Comparison of ENCODE assay signal across 1 cellular context in the genomic region with DNA sequence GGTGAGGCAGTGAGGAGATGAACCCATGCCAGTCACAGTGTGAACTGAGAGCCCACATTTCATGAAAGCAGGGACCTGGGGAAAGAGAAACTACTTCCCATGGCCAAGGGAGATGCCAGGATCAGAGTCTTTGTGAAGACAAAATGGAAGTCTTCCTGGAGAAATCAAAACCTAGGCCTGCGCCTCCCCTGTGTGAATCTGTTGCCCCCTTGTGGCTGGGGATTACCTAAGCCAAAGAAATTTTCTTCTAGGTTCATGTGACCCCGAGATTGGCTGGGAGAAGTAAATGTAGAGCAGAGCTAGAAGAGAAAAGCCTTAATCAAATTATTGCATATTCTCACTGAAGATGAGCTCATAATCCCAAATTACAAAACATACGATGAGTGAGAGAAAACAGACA.
TF ChIP-seq lines count a peak whose summit lies in the region.

No MANE protein-coding gene starts in this region.

TF ChIP-seq in SK-N-SH treated with all-trans-retinoic acid at 6 μM for 48 hours, 23 proteins besides CTCF, POLR2A, EP300 and RAD21 (continued from another document):
- TF ChIP-seq, protein P1, sequence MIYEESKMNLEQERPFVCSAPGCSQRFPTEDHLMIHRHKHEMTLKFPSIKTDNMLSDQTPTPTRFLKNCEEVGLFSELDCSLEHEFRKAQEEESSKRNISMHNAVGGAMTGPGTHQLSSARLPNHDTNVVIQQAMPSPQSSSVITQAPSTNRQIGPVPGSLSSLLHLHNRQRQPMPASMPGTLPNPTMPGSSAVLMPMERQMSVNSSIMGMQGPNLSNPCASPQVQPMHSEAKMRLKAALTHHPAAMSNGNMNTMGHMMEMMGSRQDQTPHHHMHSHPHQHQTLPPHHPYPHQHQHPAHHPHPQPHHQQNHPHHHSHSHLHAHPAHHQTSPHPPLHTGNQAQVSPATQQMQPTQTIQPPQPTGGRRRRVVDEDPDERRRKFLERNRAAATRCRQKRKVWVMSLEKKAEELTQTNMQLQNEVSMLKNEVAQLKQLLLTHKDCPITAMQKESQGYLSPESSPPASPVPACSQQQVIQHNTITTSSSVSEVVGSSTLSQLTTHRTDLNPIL (CRISPR knock-in tag; IDR thresholded peaks at IDR 0.05; ENCODE audit: low read depth) = no peak
- TF ChIP-seq, protein P2, sequence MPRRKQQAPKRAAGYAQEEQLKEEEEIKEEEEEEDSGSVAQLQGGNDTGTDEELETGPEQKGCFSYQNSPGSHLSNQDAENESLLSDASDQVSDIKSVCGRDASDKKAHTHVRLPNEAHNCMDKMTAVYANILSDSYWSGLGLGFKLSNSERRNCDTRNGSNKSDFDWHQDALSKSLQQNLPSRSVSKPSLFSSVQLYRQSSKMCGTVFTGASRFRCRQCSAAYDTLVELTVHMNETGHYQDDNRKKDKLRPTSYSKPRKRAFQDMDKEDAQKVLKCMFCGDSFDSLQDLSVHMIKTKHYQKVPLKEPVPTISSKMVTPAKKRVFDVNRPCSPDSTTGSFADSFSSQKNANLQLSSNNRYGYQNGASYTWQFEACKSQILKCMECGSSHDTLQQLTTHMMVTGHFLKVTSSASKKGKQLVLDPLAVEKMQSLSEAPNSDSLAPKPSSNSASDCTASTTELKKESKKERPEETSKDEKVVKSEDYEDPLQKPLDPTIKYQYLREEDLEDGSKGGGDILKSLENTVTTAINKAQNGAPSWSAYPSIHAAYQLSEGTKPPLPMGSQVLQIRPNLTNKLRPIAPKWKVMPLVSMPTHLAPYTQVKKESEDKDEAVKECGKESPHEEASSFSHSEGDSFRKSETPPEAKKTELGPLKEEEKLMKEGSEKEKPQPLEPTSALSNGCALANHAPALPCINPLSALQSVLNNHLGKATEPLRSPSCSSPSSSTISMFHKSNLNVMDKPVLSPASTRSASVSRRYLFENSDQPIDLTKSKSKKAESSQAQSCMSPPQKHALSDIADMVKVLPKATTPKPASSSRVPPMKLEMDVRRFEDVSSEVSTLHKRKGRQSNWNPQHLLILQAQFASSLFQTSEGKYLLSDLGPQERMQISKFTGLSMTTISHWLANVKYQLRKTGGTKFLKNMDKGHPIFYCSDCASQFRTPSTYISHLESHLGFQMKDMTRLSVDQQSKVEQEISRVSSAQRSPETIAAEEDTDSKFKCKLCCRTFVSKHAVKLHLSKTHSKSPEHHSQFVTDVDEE (CRISPR knock-in tag; IDR thresholded peaks at IDR 0.05) = no peak
- no peak for TF ChIP-seq CSDC2 (CRISPR knock-in tag; IDR thresholded peaks at IDR 0.05)
TF ChIP-seq in SK-N-SH treated with all-trans-retinoic acid at 6 μM for 48 hours: peak in this region for 0.
